ENCODE assay signal across 21 cellular contexts in the genomic region with DNA sequence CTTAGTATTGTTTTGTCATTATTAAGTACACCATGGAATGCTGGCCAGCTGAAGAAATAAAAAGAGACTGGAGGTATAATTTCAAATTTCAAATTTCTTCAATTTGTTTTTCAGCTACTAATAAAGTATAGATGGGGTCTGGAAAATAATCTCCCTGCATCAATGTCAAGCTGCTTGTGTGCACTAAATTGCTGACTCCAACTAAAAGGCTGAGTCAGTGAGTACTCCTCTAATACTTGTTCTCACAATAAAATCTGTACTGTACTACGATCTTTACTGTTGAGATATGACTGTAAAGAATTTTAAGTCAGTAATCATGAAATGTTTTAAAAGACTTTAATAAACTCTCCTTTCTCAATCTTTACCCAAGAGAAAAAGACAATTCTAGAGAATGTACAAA.
DNase-seq lines count a peak whose midpoint lies in the region; ATAC-seq, FAIRE-seq and TF ChIP-seq lines count a peak whose summit lies in the region.
"Had no signal": no experiment of that assay in that cellular context is flagged by ENCODE, and none has a peak within 500 bp of the region (broad histone marks: within the 10 kb centered on the region; RNA-seq: fewer than 3 reads in every experiment).

No MANE protein-coding gene starts in this region.

- no peak overlapping the region for H2AK5ac ChIP-seq in IMR-90 (ENCODE audit: low read depth, low read length)

- BruUV-seq in IMR-90 (replicated peaks; lab: Mats Ljungman, UMichigan) (no TSS peak), K562 (replicated peaks; lab: Mats Ljungman, UMichigan) (no TSS peak)

- POLR2A ChIA-PET in A549 (lab: Yijun Ruan, JAX), result no interaction called here
- POLR2A ChIA-PET in IMR-90 (lab: Charles Lee; ENCODE audit: unreplicated experiment), result no interaction called here
- POLR2A ChIA-PET in K562 (lab: Yijun Ruan, JAX), result no interaction called here

- TF ChIP-seq RAD21 in A549 (conservative IDR thresholded peaks at IDR 0.05 in 1 of 2, IDR thresholded peaks at IDR 0.05 in 1 of 2), result no peak
- TF ChIP-seq RAD21 in IMR-90 (IDR thresholded peaks at IDR 0.05; ENCODE audit: low read length), result no peak
- no peak for TF ChIP-seq RAD21 in K562 (CRISPR knock-in tag; conservative IDR thresholded peaks at IDR 0.05 in 1 of 2, IDR thresholded peaks at IDR 0.05 in 1 of 2)

- TF ChIP-seq EP300 in A549 (IDR thresholded peaks at IDR 0.05) (no peak), K562 (IDR thresholded peaks at IDR 0.05; ENCODE audit: low read length) (no peak)

- TF ChIP-seq CTCF in A549 (IDR thresholded peaks at IDR 0.05) (no peak), IMR-90 (conservative IDR thresholded peaks at IDR 0.05; ENCODE audit: low read depth, low read length) (no peak), K562 (IDR thresholded peaks at IDR 0.05 in 2 of 3, conservative IDR thresholded peaks at IDR 0.05 in 1 of 3; ENCODE audit: insufficient read depth in 2 of 3, low read depth in 1 of 3, low read length in 3 of 3) (no peak)

- H4K91ac ChIP-seq in IMR-90 (ENCODE audit: insufficient read depth, low read depth, low read length), result no peak overlapping the region

- H3K27me3 ChIP-seq in IMR-90 (ENCODE audit: control insufficient read depth, insufficient read depth, low read length) (no peaks in the 10 kb centered on the region), K562 (ENCODE audit: control insufficient read depth in 2 of 2, insufficient read depth in 2 of 2, low read length in 2 of 2) (no peaks in the 10 kb centered on the region)
- H3K27me3 ChIP-seq: BLaER1 treated with 17β-estradiol and CSF1 and Interleukin-3, amounts not matched to agents 10 nM and 100 nM had no signal

- no peak overlapping the region for H4K5ac ChIP-seq in IMR-90 (ENCODE audit: low read depth, low read length)

- H3K14ac ChIP-seq in IMR-90 (replicated peaks; ENCODE audit: low read depth, low read length), result no peak overlapping the region

- WGBS in A549 (ENCODE audit: missing lambda C conversion rate), result 91% methylated on average over 1 of the region's 1 CpG
- WGBS in IMR-90 (ENCODE audit: extremely low coverage in 2 of 2, insufficient read length in 1 of 2), 2 experiments, result no CpG with 5 or more reads among the region's 1 CpG
- WGBS in K562 (ENCODE audit: insufficient coverage, low coverage, missing lambda C conversion rate), result 80% methylated on average over 1 of the region's 1 CpG

- no peak overlapping the region for H2BK15ac ChIP-seq in IMR-90 (ENCODE audit: low read depth, low read length)

- H2AK9ac ChIP-seq in IMR-90 (replicated peaks; ENCODE audit: low read depth, low read length, poor library complexity), result no peak overlapping the region

- TF ChIP-seq POLR2A in A549 (IDR thresholded peaks at IDR 0.05; ENCODE audit: low read length), result no peak
- TF ChIP-seq POLR2A in IMR-90 (IDR thresholded peaks at IDR 0.05; ENCODE audit: low read depth, low read length), result no peak
- TF ChIP-seq POLR2A in K562 (conservative IDR thresholded peaks at IDR 0.05), result no peak

- H4K8ac ChIP-seq in IMR-90 (ENCODE audit: low read depth in 2 of 2, low read length in 2 of 2), result no peak overlapping the region

- no peak overlapping the region for H3K23ac ChIP-seq in IMR-90 (ENCODE audit: low read depth, low read length)

- no peak overlapping the region for H3K56ac ChIP-seq in IMR-90 (ENCODE audit: extremely low read depth, insufficient read depth, low read length)

- no peaks in the 10 kb centered on the region for H3K4me1 ChIP-seq in A549
- no peaks in the 10 kb centered on the region for H3K4me1 ChIP-seq in IMR-90 (ENCODE audit: control insufficient read depth, insufficient read depth, low read length)
- H3K4me1 ChIP-seq in K562 (replicated peaks in 1 of 2; ENCODE audit: control insufficient read depth in 2 of 2, insufficient read depth in 2 of 2, low read length in 2 of 2), result no peaks in the 10 kb centered on the region
- H3K4me1 ChIP-seq: BLaER1 treated with 17β-estradiol and CSF1 and Interleukin-3, amounts not matched to agents 10 nM and 100 nM; Caco-2 had no signal

- intact Hi-C loops in IMR-90 (cut with micrococcal nuclease), result no loop called here
- intact Hi-C loops in K562 (cut with micrococcal nuclease), result no loop called here

- no peak for DNase-seq in A549 (ENCODE audit: low read depth in 1 of 2, low spot score in 1 of 2)
- no peak for DNase-seq in IMR-90
- DNase-seq in K562 (ENCODE audit: extremely low read depth in 1 of 4, low spot score in 3 of 4), result no peak
- no peak for DNase-seq in NCI-H1092 (lab: John Stamatoyannopoulos, UW)
- DNase-seq in activated naive CD4-positive, alpha-beta T cell treated with anti-CD3 and anti-CD28 coated beads, Interleukin-2, amount 50 U/mL, for 72 hours (ENCODE audit: low spot score in 2 of 2), result no peak
- DNase-seq: 8988T; AML-193; Caco-2; Calu3; CD4-positive, alpha-beta T cell; CD8-positive, alpha-beta T cell; DMS79 treated with DMSO at 0.1 percent for 48 hours; GF-D8 had no signal

- in situ Hi-C loops in IMR-90 (cut with MboI; ENCODE audit: low sequenced_read_pairs) (no loop called here), K562 (cut with MboI) (no loop called here)

- H3K9ac ChIP-seq in IMR-90 (ENCODE audit: low read depth, low read length) (no peak overlapping the region), K562 (ENCODE audit: insufficient read depth in 1 of 2, low read depth in 2 of 2, low read length in 2 of 2) (no peak overlapping the region)
- H3K9ac ChIP-seq: BLaER1 treated with 17β-estradiol and CSF1 and Interleukin-3, amounts not matched to agents 10 nM and 100 nM had no signal

- H3K36me3 Mint-ChIP-seq in activated naive CD4-positive, alpha-beta T cell treated with anti-CD3 and anti-CD28 coated beads, Interleukin-2, amount 50 U/mL, for 72 hours, result no peaks in the 10 kb centered on the region
- H3K36me3 Mint-ChIP-seq: CD8-positive, alpha-beta T cell had no signal

- H3K18ac ChIP-seq in IMR-90 (ENCODE audit: low read depth, low read length), result no peak overlapping the region

- no peak overlapping the region for H2BK120ac ChIP-seq in IMR-90 (ENCODE audit: low read depth, low read length)

- H3K9me3 Mint-ChIP-seq in activated naive CD4-positive, alpha-beta T cell treated with anti-CD3 and anti-CD28 coated beads, Interleukin-2, amount 50 U/mL, for 72 hours, result no peaks in the 10 kb centered on the region
- H3K9me3 Mint-ChIP-seq: CD4-positive, alpha-beta T cell; CD8-positive, alpha-beta T cell had no signal

- H3K79me1 ChIP-seq in IMR-90 (ENCODE audit: low read depth in 1 of 2, low read length in 2 of 2), result no peaks in the 10 kb centered on the region; a peak in 1 of 4 replicates

- dilution Hi-C loops in IMR-90 (cut with HindIII; ENCODE audit: low sequenced_read_pairs, unreplicated experiment), result no loop called here

- peaks cover 10% of the 10 kb centered on the region for H3K36me3 ChIP-seq in IMR-90 (ENCODE audit: control insufficient read depth, insufficient read depth, low read length)
- H3K36me3 ChIP-seq in K562 (ENCODE audit: control insufficient read depth, insufficient read depth, low read length), result peaks cover 85% of the 10 kb centered on the region
- H3K36me3 ChIP-seq: BLaER1 treated with 17β-estradiol and CSF1 and Interleukin-3, amounts not matched to agents 10 nM and 100 nM had no signal

- H3K27ac Mint-ChIP-seq in activated naive CD4-positive, alpha-beta T cell treated with anti-CD3 and anti-CD28 coated beads, Interleukin-2, amount 50 U/mL, for 72 hours, result no peak overlapping the region
- H3K27ac Mint-ChIP-seq: B cell; CD4-positive, alpha-beta T cell; CD8-positive, alpha-beta T cell had no signal

- no peaks in the 10 kb centered on the region for H3K79me2 ChIP-seq in K562 (ENCODE audit: control insufficient read depth, insufficient read depth, low read length)

- H3K4me2 ChIP-seq in A549 (no peak overlapping the region), IMR-90 (ENCODE audit: low read depth, low read length) (no peak overlapping the region), K562 (ENCODE audit: insufficient read depth, low read length) (no peak overlapping the region)
- H3K4me2 ChIP-seq: BLaER1 treated with 17β-estradiol and CSF1 and Interleukin-3, amounts not matched to agents 10 nM and 100 nM had no signal

- H3K27ac ChIP-seq in A549, result no peak overlapping the region
- H3K27ac ChIP-seq in IMR-90 (ENCODE audit: insufficient read depth, low read length), result no peak overlapping the region
- no peak overlapping the region for H3K27ac ChIP-seq in K562 (ENCODE audit: extremely low read depth, low read depth, low read length)
- H3K27ac ChIP-seq: BLaER1 treated with 17β-estradiol and CSF1 and Interleukin-3, amounts not matched to agents 10 nM and 100 nM; C4-2B had no signal

- H3K9me1 ChIP-seq in IMR-90 (ENCODE audit: insufficient read depth, low read length), result no peaks in the 10 kb centered on the region
- no peaks in the 10 kb centered on the region for H3K9me1 ChIP-seq in K562 (ENCODE audit: control insufficient read depth, insufficient read depth, low read length)

- FAIRE-seq in A549 (lab: Jason Lieb, UNC) (no peak), K562 (lab: Jason Lieb, UNC) (no peak)
- FAIRE-seq: A204.1, D721Med, G401.6, GM12891, GM19239 had no signal

- H3K9me3 ChIP-seq in A549 (no peaks in the 10 kb centered on the region), IMR-90 (ENCODE audit: control insufficient read depth, insufficient read depth, low read length) (no peaks in the 10 kb centered on the region), K562 (replicated peaks; ENCODE audit: control insufficient read depth, insufficient read depth, low read depth, low read length) (no peaks in the 10 kb centered on the region)
- H3K9me3 ChIP-seq: BLaER1 treated with 17β-estradiol and CSF1 and Interleukin-3, amounts not matched to agents 10 nM and 100 nM; Caco-2 had no signal

- H3K4me3 ChIP-seq in A549, result no peak overlapping the region
- no peak overlapping the region for H3K4me3 ChIP-seq in IMR-90 (ENCODE audit: insufficient read depth, low read depth, low read length)
- H3K4me3 ChIP-seq in K562, result no peak overlapping the region
- H3K4me3 ChIP-seq: BLaER1 treated with 17β-estradiol and CSF1 and Interleukin-3, amounts not matched to agents 10 nM and 100 nM had no signal

- H2BK20ac ChIP-seq in IMR-90 (ENCODE audit: low read depth, low read length), result no peak overlapping the region

- no peak overlapping the region for H2AFZ ChIP-seq in IMR-90 (replicated peaks; ENCODE audit: low read length, poor library complexity)
- H2AFZ ChIP-seq in K562 (ENCODE audit: low read depth, low read length), result no peak overlapping the region

- ATAC-seq in A549 (no peak), IMR-90 (ENCODE audit: low read depth) (no peak), K562 (no peak)
- ATAC-seq in activated naive CD4-positive, alpha-beta T cell treated with anti-CD3 and anti-CD28 coated beads, Interleukin-2, amount 50 U/mL, for 72 hours, result no peak
- ATAC-seq: CD8-positive, alpha-beta T cell had no signal

- H2BK5ac ChIP-seq in IMR-90 (ENCODE audit: low read depth, low read length, poor library complexity, severe bottlenecking), result no peak overlapping the region

- H4K20me1 ChIP-seq in IMR-90 (ENCODE audit: insufficient read depth, low read length) (no peaks in the 10 kb centered on the region), K562 (replicated peaks; ENCODE audit: control insufficient read depth, insufficient read depth, low read length) (no peaks in the 10 kb centered on the region)
- H4K20me1 ChIP-seq: BLaER1 treated with 17β-estradiol and CSF1 and Interleukin-3, amounts not matched to agents 10 nM and 100 nM had no signal

- CTCF ChIA-PET in A549 (lab: Yijun Ruan, JAX) (no interaction called here), IMR-90 (lab: Yijun Ruan, JAX) (no interaction called here), K562 (lab: Yijun Ruan, JAX; ENCODE audit: low intra/inter-chr PET ratio) (no interaction called here)

- no peak overlapping the region for H3K4ac ChIP-seq in IMR-90 (ENCODE audit: low read depth, low read length)
